In genomic region chr2:131093843-131094654, GRCh38 we compare ENCODE assay signal across 8 cellular contexts. TPM values are rescaled to one million over a fixed set of nuclear protein-coding genes. Genes with fewer than 3 reads are reported as not detected.
DNase-seq lines count a peak whose midpoint lies in the region; ATAC-seq, FAIRE-seq and TF ChIP-seq lines count a peak whose summit lies in the region.
"Not testable (repeated sequence)": the region's sequence is repeated elsewhere in the genome, so short reads cannot be mapped to it uniquely, and the experiment has no call there.

No MANE protein-coding gene starts in this region.

- peak; percentile 5 for ATAC-seq in GM21529 (IDR thresholded peaks at IDR 0.05; ENCODE audit: unreplicated experiment)
- ATAC-seq in naive thymus-derived CD8-positive, alpha-beta T cell; stimulated activated naive B cell treated with anti-CD40 and anti-IgM and Interleukin-4, amounts not matched to agents 10 μg/mL and 1 μg/mL and 100 μg/mL, for 72 hours (replicated peaks): not testable (repeated sequence)

- intact Hi-C loops in left ventricle myocardium inferior (cut with micrococcal nuclease): not testable (repeated sequence)

- H3K4me1 Mint-ChIP-seq in activated CD4-positive, alpha-beta T cell treated with anti-CD3 and anti-CD28 coated beads, Interleukin-2, amount 10 ng/mL, durations not matched to agents 7 days and 5 days: peaks cover 20% of the 10 kb centered on the region
- H3K4me1 Mint-ChIP-seq in naive thymus-derived CD8-positive, alpha-beta T cell: peaks cover 5 to 29% (median 17%) of the 10 kb centered on the region in 4 donors
- peaks cover 3 to 14% of the 10 kb centered on the region in 2 donors for H3K4me1 Mint-ChIP-seq in stimulated activated naive B cell treated with anti-CD40 and anti-IgM and Interleukin-4, amounts not matched to agents 10 μg/mL and 1 μg/mL and 100 μg/mL, for 72 hours

- CTCF ChIA-PET in activated CD4-positive, alpha-beta T cell treated with anti-CD3 and anti-CD28 coated beads, Interleukin-2, amount 10 ng/mL, durations not matched to agents 7 days and 5 days (lab: Charles Lee): interaction anchor here (1.2 to 2.1 kb wide), 3 partner anchors 8 to 19 kb away, joined by 4 to 8 read pairs (median 5); partner anchors contain the start of gene PLEKHB2

- peak overlapping the region; percentile 91 to 98 (median 96) for H3K27ac ChIP-seq in BLaER1 treated with 17β-estradiol and CSF1 and Interleukin-3, amounts not matched to agents 10 nM and 100 nM
- H3K27ac ChIP-seq in left ventricle myocardium inferior (replicated peaks): peak overlapping the region; percentile 98

- H3K36me3 ChIP-seq in BLaER1 treated with 17β-estradiol and CSF1 and Interleukin-3, amounts not matched to agents 10 nM and 100 nM: peaks cover 19 to 28% (median 26%) of the 10 kb centered on the region in 11 experiments
- not testable (repeated sequence) for H3K36me3 ChIP-seq in bronchial epithelial cell (ENCODE audit: control insufficient read depth, insufficient read depth, low read length)
- peaks cover 16% of the 10 kb centered on the region for H3K36me3 ChIP-seq in left ventricle myocardium inferior

- POLR2A ChIA-PET in activated CD4-positive, alpha-beta T cell treated with anti-CD3 and anti-CD28 coated beads, Interleukin-2, amount 10 ng/mL, durations not matched to agents 7 days and 5 days (lab: Charles Lee): interaction anchor here (0.7 to 2.8 kb wide), 2 partner anchors 10 to 22 kb away, joined by 6 to 12 read pairs; partner anchors contain the start of gene PLEKHB2
- POLR2A ChIA-PET in naive thymus-derived CD8-positive, alpha-beta T cell (lab: Charles Lee): interaction anchor here (0.6 to 3.9 kb wide), 13 partner anchors 9 to 752 kb away, joined by 3 to 69 read pairs (median 6); partner anchors contain the start of genes IMP4 and PLEKHB2

- peak overlapping the region; percentile 86 for H3K4me3 Mint-ChIP-seq in activated CD4-positive, alpha-beta T cell treated with anti-CD3 and anti-CD28 coated beads, Interleukin-2, amount 10 ng/mL, durations not matched to agents 7 days and 5 days
- peak overlapping the region; percentile 88 to 98 (median 94) for H3K4me3 Mint-ChIP-seq in naive thymus-derived CD8-positive, alpha-beta T cell
- H3K4me3 Mint-ChIP-seq in stimulated activated naive B cell treated with anti-CD40 and anti-IgM and Interleukin-4, amounts not matched to agents 10 μg/mL and 1 μg/mL and 100 μg/mL, for 72 hours: peak overlapping the region; percentile 87 to 90

- H3K27me3 Mint-ChIP-seq in activated CD4-positive, alpha-beta T cell treated with anti-CD3 and anti-CD28 coated beads, Interleukin-2, amount 10 ng/mL, durations not matched to agents 7 days and 5 days; naive thymus-derived CD8-positive, alpha-beta T cell; stimulated activated naive B cell treated with anti-CD40 and anti-IgM and Interleukin-4, amounts not matched to agents 10 μg/mL and 1 μg/mL and 100 μg/mL, for 72 hours: not testable (repeated sequence)

- not testable (repeated sequence) for DNase-seq in LNCaP clone FGC (ENCODE audit: low read depth); activated CD4-positive, alpha-beta T cell treated with anti-CD3 and anti-CD28 coated beads, Interleukin-2, amount 10 ng/mL, durations not matched to agents 7 days and 5 days; bronchial epithelial cell (ENCODE audit: low read depth); left ventricle myocardium inferior; naive thymus-derived CD8-positive, alpha-beta T cell; stimulated activated naive B cell treated with anti-CD40 and anti-IgM and Interleukin-4, amounts not matched to agents 10 μg/mL and 1 μg/mL and 100 μg/mL, for 72 hours

- H3K4me3 ChIP-seq in BLaER1 treated with 17β-estradiol and CSF1 and Interleukin-3, amounts not matched to agents 10 nM and 100 nM: peak overlapping the region; percentile 91 to 99 (median 96)
- H3K4me3 ChIP-seq in LNCaP clone FGC (ENCODE audit: low read depth, low read length) (peak overlapping the region; percentile 89), bronchial epithelial cell (ENCODE audit: low read depth, low read length) (peak overlapping the region; percentile 68), left ventricle myocardium inferior (peak overlapping the region; percentile 88)

- peaks cover 33 to 41% (median 39%) of the 10 kb centered on the region in 11 experiments; a peak in 21 of 22 replicates for H4K20me1 ChIP-seq in BLaER1 treated with 17β-estradiol and CSF1 and Interleukin-3, amounts not matched to agents 10 nM and 100 nM

- H3K27ac Mint-ChIP-seq in activated CD4-positive, alpha-beta T cell treated with anti-CD3 and anti-CD28 coated beads, Interleukin-2, amount 10 ng/mL, durations not matched to agents 7 days and 5 days: peak overlapping the region; percentile 95
- peak overlapping the region; percentile 90 to 98 (median 96) for H3K27ac Mint-ChIP-seq in naive thymus-derived CD8-positive, alpha-beta T cell
- H3K27ac Mint-ChIP-seq in stimulated activated naive B cell treated with anti-CD40 and anti-IgM and Interleukin-4, amounts not matched to agents 10 μg/mL and 1 μg/mL and 100 μg/mL, for 72 hours: peak overlapping the region; percentile 96

- FAIRE-seq in bronchial epithelial cell (lab: Jason Lieb, UNC): not testable (repeated sequence)

- H3K36me3 Mint-ChIP-seq in activated CD4-positive, alpha-beta T cell treated with anti-CD3 and anti-CD28 coated beads, Interleukin-2, amount 10 ng/mL, durations not matched to agents 7 days and 5 days (ENCODE audit: low read depth); stimulated activated naive B cell treated with anti-CD40 and anti-IgM and Interleukin-4, amounts not matched to agents 10 μg/mL and 1 μg/mL and 100 μg/mL, for 72 hours: not testable (repeated sequence)
- peaks cover 0 to 13% (median 0%) of the 10 kb centered on the region in 3 donors for H3K36me3 Mint-ChIP-seq in naive thymus-derived CD8-positive, alpha-beta T cell

- H3K9me3 Mint-ChIP-seq in activated CD4-positive, alpha-beta T cell treated with anti-CD3 and anti-CD28 coated beads, Interleukin-2, amount 10 ng/mL, durations not matched to agents 7 days and 5 days; naive thymus-derived CD8-positive, alpha-beta T cell; stimulated activated naive B cell treated with anti-CD40 and anti-IgM and Interleukin-4, amounts not matched to agents 10 μg/mL and 1 μg/mL and 100 μg/mL, for 72 hours: not testable (repeated sequence)

- H3K4me1 ChIP-seq in BLaER1 treated with 17β-estradiol and CSF1 and Interleukin-3, amounts not matched to agents 10 nM and 100 nM: peaks cover 11 to 25% (median 19%) of the 10 kb centered on the region in 10 experiments; a peak in 18 of 20 replicates
- H3K4me1 ChIP-seq in left ventricle myocardium inferior: peaks cover 36% of the 10 kb centered on the region

- H3K4me2 ChIP-seq in BLaER1 treated with 17β-estradiol and CSF1 and Interleukin-3, amounts not matched to agents 10 nM and 100 nM: peak overlapping the region; percentile 45 to 81 (median 69)

- peak overlapping the region; percentile 95 to 99 (median 97) for H3K9ac ChIP-seq in BLaER1 treated with 17β-estradiol and CSF1 and Interleukin-3, amounts not matched to agents 10 nM and 100 nM

- TF ChIP-seq CTCF in LNCaP clone FGC (IDR thresholded peaks at IDR 0.05; ENCODE audit: control insufficient read depth, extremely low read depth, insufficient read depth); bronchial epithelial cell (IDR thresholded peaks at IDR 0.05; ENCODE audit: insufficient read depth, low read length, severe bottlenecking); left ventricle myocardium inferior (IDR thresholded peaks at IDR 0.05; ENCODE audit: borderline replicate concordance): not testable (repeated sequence)

- not testable (repeated sequence) for H3K27me3 ChIP-seq in BLaER1 treated with 17β-estradiol and CSF1 and Interleukin-3, amounts not matched to agents 10 nM and 100 nM; bronchial epithelial cell (ENCODE audit: control insufficient read depth, insufficient read depth, low read length); left ventricle myocardium inferior (ENCODE audit: low read depth)

- H3K9me3 ChIP-seq in BLaER1 treated with 17β-estradiol and CSF1 and Interleukin-3, amounts not matched to agents 10 nM and 100 nM (replicated peaks in 1 of 11); left ventricle myocardium inferior (replicated peaks): not testable (repeated sequence)

RNA-seq across cellular contexts. Expression of gene FAM168B, which starts 0.8 kb away (rescaled TPM):
- total RNA-seq in activated CD4-positive, alpha-beta T cell treated with anti-CD3 and anti-CD28 coated beads, Interleukin-2, amount 10 ng/mL, durations not matched to agents 7 days and 5 days: 10 to 100 TPM; 52.7 to 53.3 TPM
- total RNA-seq in bronchial epithelial cell (168 and 214 TPM in 2 replicates), left ventricle myocardium inferior (90.5 TPM)
- 10 to 100 TPM; 82.0 to 89.1 TPM for total RNA-seq in naive thymus-derived CD8-positive, alpha-beta T cell
- 10 to 100 TPM; 29.9 to 43.8 (median 35.8) TPM for polyA plus RNA-seq in naive thymus-derived CD8-positive, alpha-beta T cell

RNA-seq across cellular contexts. Expression of gene PLEKHB2, which starts 11.1 kb away (rescaled TPM):
- total RNA-seq in activated CD4-positive, alpha-beta T cell treated with anti-CD3 and anti-CD28 coated beads, Interleukin-2, amount 10 ng/mL, durations not matched to agents 7 days and 5 days: 10 to 100 TPM; 55.4 to 55.7 TPM
- total RNA-seq in bronchial epithelial cell: 155 and 204 TPM in 2 replicates
- 42.9 TPM for total RNA-seq in left ventricle myocardium inferior
- total RNA-seq in naive thymus-derived CD8-positive, alpha-beta T cell: 10 to 100 TPM; 44.2 to 48.6 TPM
- 10 to 100 TPM; 63.0 to 70.7 (median 65.7) TPM for polyA plus RNA-seq in naive thymus-derived CD8-positive, alpha-beta T cell
